21 cellular contexts compared by ENCODE assay signal in genomic region chr18:75231053-75231406, GRCh38. TPM values are rescaled to one million over a fixed set of nuclear protein-coding genes. Genes with fewer than 3 reads are reported as not detected.
DNase-seq lines count a peak whose midpoint lies in the region; ATAC-seq, FAIRE-seq and TF ChIP-seq lines count a peak whose summit lies in the region.
"Had no signal": no experiment of that assay in that cellular context is flagged by ENCODE, and none has a peak within 500 bp of the region (broad histone marks: within the 10 kb centered on the region; RNA-seq: fewer than 3 reads in every experiment).

No MANE protein-coding gene starts in this region.

- H3K27ac Mint-ChIP-seq in effector memory CD8-positive, alpha-beta T cell, result peak overlapping the region in 1 of 2 donors; percentile 12
- H3K27ac Mint-ChIP-seq: CD4-positive, CD25-positive, alpha-beta regulatory T cell; neural progenitor cell had no signal

- H3K4me3 ChIP-seq in mucosa of descending colon, result no peak overlapping the region
- H3K4me3 ChIP-seq: GM23248, hepatocyte, neural progenitor cell, upper lobe of right lung had no signal

- no peaks in the 10 kb centered on the region for H3K36me3 ChIP-seq in mucosa of descending colon (ENCODE audit: low read depth)
- H3K36me3 ChIP-seq: neural progenitor cell, upper lobe of right lung had no signal

- H3K27me3 Mint-ChIP-seq in effector memory CD8-positive, alpha-beta T cell, result no peaks in the 10 kb centered on the region
- H3K27me3 Mint-ChIP-seq: CD4-positive, CD25-positive, alpha-beta regulatory T cell; progenitor cell of endocrine pancreas had no signal

- H3K4me3 Mint-ChIP-seq in effector memory CD8-positive, alpha-beta T cell, result no peak overlapping the region
- H3K4me3 Mint-ChIP-seq: CD4-positive, CD25-positive, alpha-beta regulatory T cell; neural progenitor cell had no signal

- TF ChIP-seq CTCF in mucosa of descending colon (IDR thresholded peaks at IDR 0.05), result no peak

- H3K36me3 Mint-ChIP-seq in effector memory CD8-positive, alpha-beta T cell (ENCODE audit: insufficient read depth), result peaks cover 27% of the 10 kb centered on the region
- H3K36me3 Mint-ChIP-seq: neural progenitor cell had no signal

- peaks cover 38 to 66% of the 10 kb centered on the region in 2 donors for H3K4me1 Mint-ChIP-seq in effector memory CD8-positive, alpha-beta T cell (ENCODE audit: low read depth in 2 of 2)

- intact Hi-C loops in mucosa of descending colon (cut with DNase I, micrococcal nuclease), result no loop called here
- intact Hi-C loops in sciatic nerve (cut with DNase I), result no loop called here

- H3K9me3 ChIP-seq in mucosa of descending colon, result no peaks in the 10 kb centered on the region
- H3K9me3 ChIP-seq: upper lobe of right lung had no signal

- H3K4me1 ChIP-seq in mucosa of descending colon (ENCODE audit: low read depth), result peaks cover 12% of the 10 kb centered on the region

- peak; percentile 17 for DNase-seq in DMS 273 (lab: John Stamatoyannopoulos, UW; ENCODE audit: unreplicated experiment)
- DNase-seq in DMS 273 treated with DMSO at 0.1 percent for 48 hours (lab: John Stamatoyannopoulos, UW), result no peak
- DNase-seq in H4 (ENCODE audit: low spot score), result peak; percentile 22
- DNase-seq in effector memory CD8-positive, alpha-beta T cell, result no peak
- DNase-seq in mucosa of descending colon, result no peak
- no peak for DNase-seq in sciatic nerve (ENCODE audit: low spot score)
- DNase-seq in occipital lobe (lab: John Stamatoyannopoulos, UW), result no peak
- DNase-seq in GM19239 (ENCODE audit: insufficient read length, low spot score), result no peak
- DNase-seq: activated gamma-delta T cell; CD4-positive, CD25-positive, alpha-beta regulatory T cell; GM23248; NCI-H1092; NCI-H2029; NCI-H226; SIG-M5; upper lobe of right lung had no signal

- no peak for FAIRE-seq in GM19239 (lab: Jason Lieb, UNC)
- FAIRE-seq: TTC549 had no signal

- ATAC-seq in effector memory CD8-positive, alpha-beta T cell (replicated peaks), result peak; percentile 48
- ATAC-seq in mucosa of descending colon (peak; percentile 53), sciatic nerve (no peak)
- ATAC-seq: activated CD4-positive, CD25-positive, alpha-beta regulatory T cell treated with anti-CD3 and anti-CD28 coated beads, Interleukin-2, amount 50 U/mL, for 24 hours; upper lobe of right lung had no signal

- no peaks in the 10 kb centered on the region for H3K9me3 Mint-ChIP-seq in effector memory CD8-positive, alpha-beta T cell
- H3K9me3 Mint-ChIP-seq: CD4-positive, CD25-positive, alpha-beta regulatory T cell; neural progenitor cell had no signal

RNA-seq across cellular contexts. Expression of gene TSHZ1, which starts 20.4 kb away (rescaled TPM):
- total RNA-seq in H4 (2014; rRNA removed; shearing (Covaris generic)), result 4.8 and 8.9 TPM in 2 replicates
- total RNA-seq in mucosa of descending colon, result 10 to 100 TPM; 22.7 to 66.6 (median 36.9) TPM
- 25.4 TPM for total RNA-seq in sciatic nerve
- total RNA-seq in occipital lobe, result 4.1 TPM

RNA-seq across cellular contexts. Expression of gene PTGR3, which starts 22.1 kb away (rescaled TPM):
- total RNA-seq in H4 (2014; rRNA removed; shearing (Covaris generic)), result 14.0 and 16.5 TPM in 2 replicates
- total RNA-seq in mucosa of descending colon, result 10 to 100 TPM; 47.6 to 61.4 (median 57.1) TPM
- total RNA-seq in sciatic nerve, result 31.6 TPM
- 11.7 TPM for total RNA-seq in occipital lobe

Comparison
In these comparisons a context has a peak if more than half of its experiments do, and no peak if none do; other contexts are left out.
1. DNase-seq: peak in DMS 273 (single experiment) and H4 (single experiment); none in DMS 273 treated with DMSO at 0.1 percent for 48 hours (single experiment), effector memory CD8-positive, alpha-beta T cell (0 of 3), mucosa of descending colon (0 of 3), sciatic nerve (single experiment), occipital lobe (single experiment) and GM19239 (single experiment).